In the genomic region with DNA sequence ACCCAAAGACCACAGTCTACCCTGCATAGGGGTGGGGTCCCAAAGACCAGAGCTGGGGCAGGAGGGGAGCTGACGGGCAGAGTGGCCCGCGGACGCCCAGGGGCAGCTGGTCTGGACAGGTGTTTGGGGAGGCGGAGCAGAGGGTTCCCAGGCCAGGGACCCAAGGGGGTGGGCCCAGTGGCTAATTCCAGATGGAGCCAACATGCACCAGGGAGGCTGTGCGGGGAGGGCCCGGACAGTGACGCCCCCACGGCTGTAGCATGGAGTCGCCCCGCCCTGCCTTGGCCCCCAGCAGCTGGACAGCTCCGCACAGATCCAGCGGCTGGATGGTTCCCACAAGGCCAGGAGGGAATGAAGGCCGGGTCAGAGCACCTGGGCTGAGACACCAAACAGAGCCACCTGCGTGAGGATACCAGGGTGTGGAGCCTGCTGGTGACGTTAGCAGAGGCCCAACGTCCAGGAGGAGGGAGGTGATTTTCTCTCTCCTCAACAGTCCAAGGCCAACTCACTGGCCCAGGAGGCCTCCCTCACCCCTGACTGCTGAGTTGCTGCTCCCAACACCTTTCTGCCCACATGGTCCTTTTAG, we compare ENCODE assay signal across 26 cellular contexts. TPM values are rescaled to one million over a fixed set of nuclear protein-coding genes. Genes with fewer than 3 reads are reported as not detected.
DNase-seq lines count a peak whose midpoint lies in the region; FAIRE-seq and TF ChIP-seq lines count a peak whose summit lies in the region.
"Had no signal": no experiment of that assay in that cellular context is flagged by ENCODE, and none has a peak within 500 bp of the region (broad histone marks: within the 10 kb centered on the region; RNA-seq: fewer than 3 reads in every experiment).

No MANE protein-coding gene starts in this region.

- H2AFZ ChIP-seq in H1 (ENCODE audit: low read length) (no peak overlapping the region), trophoblast cell (ENCODE audit: insufficient read depth, low read length, poor library complexity) (no peak overlapping the region)

- no peaks in the 10 kb centered on the region for H3K36me3 Mint-ChIP-seq in HFFc6 (ENCODE audit: low read depth)

- TF ChIP-seq CTCF in H1 (IDR thresholded peaks at IDR 0.05; ENCODE audit: control extremely low read depth in 1 of 3, insufficient read depth in 1 of 3, low read depth in 1 of 3, low read length in 3 of 3) (no peak), HFFc6 (IDR thresholded peaks at IDR 0.05) (no peak), GM13976 (IDR thresholded peaks at IDR 0.05; ENCODE audit: borderline replicate concordance, control extremely low read depth, extremely low read depth, insufficient read depth, missing control alignments) (no peak)

- no peak overlapping the region for H3K56ac ChIP-seq in H1 (replicated peaks; ENCODE audit: insufficient read length, low read depth, low read length)

- H2BK12ac ChIP-seq in H1 (ENCODE audit: low read depth, low read length): peak overlapping the region; percentile 95; the same call in 1 of the 2 replicates
- peak overlapping the region; percentile 15 for H2BK12ac ChIP-seq in trophoblast cell (ENCODE audit: low read length)

- H3K27me3 ChIP-seq in H1 (replicated peaks in 1 of 4; ENCODE audit: control insufficient read depth in 3 of 4, extremely low read depth in 1 of 4, insufficient read depth in 3 of 4, low read length in 3 of 4) (0 out of 7 replicates have a peak, but pooled peaks cover 0 to 2% (median 0%) of the 10 kb centered on the region in 4 experiments), trophoblast cell (ENCODE audit: insufficient read depth, low read length) (no peaks in the 10 kb centered on the region)

- TF ChIP-seq RAD21 in H1 (IDR thresholded peaks at IDR 0.05 in 1 of 2, conservative IDR thresholded peaks at IDR 0.05 in 1 of 2; ENCODE audit: low read depth in 2 of 2, low read length in 2 of 2): no peak

- H3K4ac ChIP-seq in H1 (replicated peaks; ENCODE audit: insufficient read length, low read depth, low read length) (peak overlapping the region; percentile 19), trophoblast cell (ENCODE audit: low read depth, low read length) (no peak overlapping the region)

- in situ Hi-C loops in GM13976 (cut with MboI; ENCODE audit: low sequenced_read_pairs, unreplicated experiment): no loop called here

- H3K36me3 ChIP-seq in H1 (ENCODE audit: control insufficient read depth in 2 of 4, insufficient read depth in 4 of 4, low read length in 3 of 4): no peaks in the 10 kb centered on the region
- no peaks in the 10 kb centered on the region for H3K36me3 ChIP-seq in trophoblast cell (ENCODE audit: control insufficient read depth in 1 of 2, insufficient read depth in 2 of 2, low read length in 2 of 2)
- H3K36me3 ChIP-seq: HAP-1, SJCRH30, suprapubic skin had no signal

- peaks cover 4% of the 10 kb centered on the region; the same call in 1 of the 2 replicates for H3K27me3 Mint-ChIP-seq in HFFc6 (ENCODE audit: insufficient read depth)

- no peaks in the 10 kb centered on the region for H4K20me1 ChIP-seq in H1 (replicated peaks in 1 of 2; ENCODE audit: control insufficient read depth in 1 of 2, insufficient read depth in 2 of 2, low read length in 2 of 2)

- TF ChIP-seq POLR2A in H1 (IDR thresholded peaks at IDR 0.05; ENCODE audit: control extremely low read depth in 1 of 2, low read depth in 2 of 2, low read length in 2 of 2): no peak

- no peak for TF ChIP-seq EP300 in H1 (IDR thresholded peaks at IDR 0.05; ENCODE audit: borderline replicate concordance in 1 of 2, low read depth in 2 of 2, low read length in 2 of 2)

- 74% methylated on average over 17 of the region's 17 CpGs; no CpG with 5 or more reads in 1 of the 2 experiments for WGBS in H1 (ENCODE audit: extremely low coverage in 1 of 2, insufficient coverage in 1 of 2, insufficient read length in 1 of 2, insufficient replicate concordance in 2 of 2, low coverage in 1 of 2, low lambda C conversion rate in 2 of 2, missing lambda C conversion rate in 1 of 2), 2 experiments
- WGBS in trophoblast cell (ENCODE audit: extremely low coverage, insufficient coverage, insufficient read length): no CpG with 5 or more reads among the region's 17 CpGs

- POLR2A ChIA-PET in H1 (lab: Charles Lee; ENCODE audit: partially characterized antibody): interaction anchor here (0.8 to 6.1 kb wide), 4 partner anchors 19 to 123 kb away, joined by 3 to 28 read pairs (median 4); no protein-coding TSS in a partner anchor

- H3K4me3 Mint-ChIP-seq in HFFc6: no peak overlapping the region
- H3K4me3 Mint-ChIP-seq: activated B cell treated with CpG ODN at 0.5 μM for 24 hours; activated naive CD8-positive, alpha-beta T cell treated with anti-CD3 and anti-CD28 coated beads, Interleukin-2, amount 50 U/mL, for 24 hours; activated T-cell treated with anti-CD3 and anti-CD28 coated beads, Interleukin-2, amount 50 U/mL, for 4 hours; CD4-positive, alpha-beta T cell; endodermal cell had no signal

- no peaks in the 10 kb centered on the region for H3K9me3 ChIP-seq in H1 (ENCODE audit: insufficient read depth in 2 of 2, low read depth in 1 of 2, low read length in 1 of 2)
- H3K9me3 ChIP-seq in trophoblast cell (ENCODE audit: insufficient read depth, low read depth, low read length): no peaks in the 10 kb centered on the region
- H3K9me3 ChIP-seq: A549, HAP-1, psoas muscle, SJCRH30, suprapubic skin had no signal

- H3K23me2 ChIP-seq in H1 (ENCODE audit: low read depth, low read length): no peaks in the 10 kb centered on the region

- peak overlapping the region; percentile 59 for H2BK120ac ChIP-seq in H1 (replicated peaks; ENCODE audit: low read depth, low read length)
- H2BK120ac ChIP-seq in trophoblast cell (ENCODE audit: insufficient read depth, low read length, poor library complexity): peak overlapping the region; percentile 27

- H3K18ac ChIP-seq in H1 (ENCODE audit: extremely low read depth, low read length) (no peak overlapping the region), trophoblast cell (ENCODE audit: low read length) (peak overlapping the region; percentile 33)

- no peak overlapping the region for H3K9ac ChIP-seq in H1 (replicated peaks in 1 of 4; ENCODE audit: extremely low read depth in 1 of 4, low read depth in 3 of 4, low read length in 3 of 4)
- H3K9ac ChIP-seq in trophoblast cell (ENCODE audit: low read length): no peak overlapping the region

- H3K27ac Mint-ChIP-seq in HFFc6: no peak overlapping the region
- H3K27ac Mint-ChIP-seq: activated B cell treated with CpG ODN at 0.5 μM for 24 hours; activated naive CD8-positive, alpha-beta T cell treated with anti-CD3 and anti-CD28 coated beads, Interleukin-2, amount 50 U/mL, for 24 hours; CD4-positive, alpha-beta T cell; endodermal cell had no signal

- H2BK15ac ChIP-seq in H1 (ENCODE audit: low read length): peak overlapping the region; percentile 98; the same call in 1 of the 2 replicates

- peak overlapping the region; percentile 5 for H4K91ac ChIP-seq in H1 (replicated peaks; ENCODE audit: insufficient read length, low read length)
- peak overlapping the region; percentile 88 for H4K91ac ChIP-seq in trophoblast cell (ENCODE audit: low read depth, low read length)

- H3K9me3 Mint-ChIP-seq in HFFc6: no peaks in the 10 kb centered on the region
- H3K9me3 Mint-ChIP-seq: activated B cell treated with CpG ODN at 0.5 μM for 24 hours; activated naive CD8-positive, alpha-beta T cell treated with anti-CD3 and anti-CD28 coated beads, Interleukin-2, amount 50 U/mL, for 24 hours; activated T-cell treated with anti-CD3 and anti-CD28 coated beads, Interleukin-2, amount 50 U/mL, for 4 hours; CD4-positive, alpha-beta T cell; endodermal cell had no signal

- no peak for FAIRE-seq in H1 (lab: Jason Lieb, UNC)
- FAIRE-seq: A549, D721Med had no signal

- H4K12ac ChIP-seq in trophoblast cell (ENCODE audit: low read depth, low read length): peak overlapping the region; percentile 22

- H2AK5ac ChIP-seq in H1 (ENCODE audit: low read depth, low read length) (peak overlapping the region; percentile 17; the same call in 1 of the 2 replicates), trophoblast cell (ENCODE audit: low read length) (peak overlapping the region; percentile 35)

- H2BK5ac ChIP-seq in H1 (ENCODE audit: low read depth, low read length): peak overlapping the region; percentile 93; the same call in 1 of the 2 replicates
- H2BK5ac ChIP-seq in trophoblast cell (ENCODE audit: low read depth, low read length, poor library complexity): no peak overlapping the region

- H3K79me1 ChIP-seq in H1 (ENCODE audit: low read depth, low read length): no peaks in the 10 kb centered on the region
- H3K79me1 ChIP-seq in trophoblast cell (ENCODE audit: low read length): peaks cover 23% of the 10 kb centered on the region

- no peaks in the 10 kb centered on the region for H3K4me1 Mint-ChIP-seq in HFFc6 (ENCODE audit: low read depth)
- H3K4me1 Mint-ChIP-seq: activated naive CD8-positive, alpha-beta T cell treated with anti-CD3 and anti-CD28 coated beads, Interleukin-2, amount 50 U/mL, for 24 hours had no signal

- no peak overlapping the region for H4K5ac ChIP-seq in H1 (ENCODE audit: insufficient read length, low read depth, low read length)

- CTCF ChIA-PET in H1 (lab: Charles Lee; ENCODE audit: partially characterized antibody): interaction anchor here (0.6 to 5.8 kb wide), 18 partner anchors 12 to 495 kb away, joined by 3 to 24 read pairs (median 4); no protein-coding TSS in a partner anchor

- H3K27ac ChIP-seq in H1 (ENCODE audit: low read depth, low read length) (no peak overlapping the region), trophoblast cell (ENCODE audit: low read depth, low read length) (no peak overlapping the region)
- H3K27ac ChIP-seq: psoas muscle, SJCRH30, suprapubic skin had no signal

- peak; percentile 22 for DNase-seq in COLO668 (lab: John Stamatoyannopoulos, UW; ENCODE audit: unreplicated experiment)
- DNase-seq in H1 (ENCODE audit: low read depth in 1 of 2, low spot score in 2 of 2): no peak
- no peak for DNase-seq in trophoblast cell
- DNase-seq in HFFc6: no peak
- no peak for DNase-seq in NCI-H2227 (lab: John Stamatoyannopoulos, UW; ENCODE audit: unreplicated experiment)
- no peak for DNase-seq in GM13976 (ENCODE audit: low spot score)
- DNase-seq in activated CD4-positive, alpha-beta T cell treated with anti-CD3 and anti-CD28 coated beads, Interleukin-2, amount 50 U/mL, for 1 hour: no peak
- DNase-seq: activated B cell treated with CpG ODN at 0.5 μM for 24 hours; activated naive CD4-positive, alpha-beta T cell; activated naive CD8-positive, alpha-beta T cell treated with anti-CD3 and anti-CD28 coated beads, Interleukin-2, amount 50 U/mL, for 24 hours; activated T-cell treated with anti-CD3 and anti-CD28 coated beads, Interleukin-2, amount 50 U/mL, for 4 hours; caudate nucleus; CD4-positive, alpha-beta T cell; dermis blood vessel endothelial cell; EL; endodermal cell; NCI-H1048; NCI-H2107; psoas muscle; stimulated activated naive CD4-positive, alpha-beta T cell had no signal

- H3K4me3 ChIP-seq in H1 (ENCODE audit: extremely low read depth in 1 of 4, insufficient read depth in 2 of 4, low read depth in 3 of 4, low read length in 4 of 4) (no peak overlapping the region), trophoblast cell (ENCODE audit: low read depth, low read length) (no peak overlapping the region)
- H3K4me3 ChIP-seq: A549, HAP-1, psoas muscle, SJCRH30, suprapubic skin had no signal

- peak overlapping the region; percentile 43; the same call in 1 of the 2 replicates for H4K8ac ChIP-seq in H1 (ENCODE audit: extremely low read depth, insufficient read depth, low read length)
- H4K8ac ChIP-seq in trophoblast cell (ENCODE audit: low read depth, low read length): no peak overlapping the region

- H3K14ac ChIP-seq in H1 (ENCODE audit: insufficient read length) (no peak overlapping the region), trophoblast cell (ENCODE audit: low read length) (peak overlapping the region; percentile 26)

- H3K23ac ChIP-seq in H1 (ENCODE audit: insufficient read length) (no peak overlapping the region), trophoblast cell (ENCODE audit: low read length) (no peak overlapping the region)

- H3K4me2 ChIP-seq in H1 (ENCODE audit: insufficient read depth in 1 of 2, low read depth in 2 of 2, low read length in 2 of 2): no peak overlapping the region
- H3K4me2 ChIP-seq in trophoblast cell (ENCODE audit: low read length): no peak overlapping the region
- H3K4me2 ChIP-seq: A549 had no signal

- H2BK20ac ChIP-seq in H1 (ENCODE audit: low read length): peak overlapping the region; percentile 74; the same call in 1 of the 2 replicates

- H3K79me2 ChIP-seq in H1 (ENCODE audit: control insufficient read depth in 1 of 2, insufficient read depth in 2 of 2, low read length in 2 of 2) (no peaks in the 10 kb centered on the region), trophoblast cell (ENCODE audit: control insufficient read depth, insufficient read depth, low read length, poor library complexity) (peaks cover 4% of the 10 kb centered on the region)

- H3K4me1 ChIP-seq in H1 (replicated peaks in 1 of 4; ENCODE audit: control insufficient read depth in 3 of 4, insufficient read depth in 4 of 4, low read length in 3 of 4) (peaks cover 0 to 31% (median 11%) of the 10 kb centered on the region in 4 experiments; a peak in 5 of 7 replicates), trophoblast cell (ENCODE audit: control insufficient read depth in 1 of 2, insufficient read depth in 2 of 2, low read length in 2 of 2) (peaks cover 10 to 11% of the 10 kb centered on the region in 2 experiments)
- H3K4me1 ChIP-seq: HAP-1 had no signal

RNA-seq across cellular contexts. Expression of a gene that starts 55.3 kb away (rescaled TPM):
- polyA plus RNA-seq in PFSK-1 (2012; ENCODE audit: insufficient read length, low read depth): 294 TPM
- 37.8 and 39.8 TPM in 2 replicates for total RNA-seq in H1 (2021; fragmentation: NEBNext Ultra II Directional; extraction: Animal tissue kit (Norgen Biotek cat#: 25700))
- 53.4 and 82.5 TPM in 2 replicates for polyA plus RNA-seq in H1 (2011; rRNA removed)
- polyA plus RNA-seq in H1 (2011; cell fraction: cytosol; rRNA removed): 63.0 TPM
- 82.5 TPM for polyA plus RNA-seq in H1 (2011; cell fraction: nucleus; rRNA removed)
- 17.3 to 46.4 TPM (median 40.7 TPM) in 4 replicates for polyA plus RNA-seq in H1 (2012, experiment 1 of 2)
- 43.2 TPM for polyA plus RNA-seq in H1 (2012, experiment 2 of 2)
- polyA plus RNA-seq in H1 (2013, experiment 1 of 2): 66.8 TPM
- 68.8 TPM for polyA plus RNA-seq in H1 (2013, experiment 2 of 2)
- polyA minus RNA-seq in H1 (2011; rRNA and poly(A)+ RNA removed): 7.2 and 9.3 TPM in 2 replicates
- polyA minus RNA-seq in H1 (2011; cell fraction: cytosol; rRNA and poly(A)+ RNA removed): 30.7 TPM
- polyA minus RNA-seq in H1 (2011; cell fraction: nucleus; rRNA and poly(A)+ RNA removed): 12.8 TPM
- 29.6 and 29.9 TPM in 2 replicates for polyA plus RNA-seq in trophoblast cell (2013)
- 1 to 10 TPM; 3.5 to 6.3 (median 5.6) TPM for total RNA-seq in HFFc6 (2021; fragmentation: NEBNext Ultra II Directional; extraction: Animal tissue kit (Norgen Biotek cat#: 25700))
- total RNA-seq: activated B cell treated with CpG ODN at 0.5 μM for 24 hours; CD4-positive, alpha-beta T cell had no signal
